14 cellular contexts compared by ENCODE assay signal in the genomic region with DNA sequence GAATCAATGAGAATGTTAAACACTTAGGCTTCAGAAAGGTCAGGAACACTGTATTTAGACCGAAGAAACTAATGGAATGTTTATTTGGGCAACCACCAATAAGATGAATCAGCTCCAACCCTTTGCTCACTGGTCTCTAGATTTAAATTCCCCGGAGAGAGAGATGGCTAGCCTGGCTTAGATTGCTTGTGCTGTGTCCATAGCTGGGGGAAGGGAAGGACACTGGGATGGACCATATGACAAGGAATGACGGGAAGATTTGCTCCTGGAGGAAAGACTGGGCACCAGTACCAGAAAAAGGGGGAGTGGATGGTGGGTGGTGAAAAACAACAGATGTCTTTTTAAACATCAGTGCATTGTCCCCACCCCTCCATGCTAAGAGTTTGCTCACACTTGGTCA.
DNase-seq lines count a peak whose midpoint lies in the region; TF ChIP-seq lines count a peak whose summit lies in the region.
"Had no signal": no experiment of that assay in that cellular context is flagged by ENCODE, and none has a peak within 500 bp of the region (broad histone marks: within the 10 kb centered on the region; RNA-seq: fewer than 3 reads in every experiment).

No MANE protein-coding gene starts in this region.

- H3K9me3 Mint-ChIP-seq in activated T-helper 1 cell treated with anti-CD3 and anti-CD28 coated beads, Interleukin-12 subunit alpha, Interleukin-12 subunit beta, Interleukin-2, Interleukin-4 antibody, amounts not matched to agents 30 ng/mL and 10 ng/mL and 1 ng/mL, durations not matched to agents 14 hours and 24 hours and 36 hours, result no peaks in the 10 kb centered on the region
- H3K9me3 Mint-ChIP-seq: activated T-cell treated with anti-CD3 and anti-CD28 coated beads, Interleukin-2, amount 50 U/mL, for 4 hours had no signal

- no peak overlapping the region for H3K4me3 Mint-ChIP-seq in activated T-helper 1 cell treated with anti-CD3 and anti-CD28 coated beads, Interleukin-12 subunit alpha, Interleukin-12 subunit beta, Interleukin-2, Interleukin-4 antibody, amounts not matched to agents 30 ng/mL and 10 ng/mL and 1 ng/mL, durations not matched to agents 14 hours and 24 hours and 36 hours
- H3K4me3 Mint-ChIP-seq: activated T-cell treated with anti-CD3 and anti-CD28 coated beads, Interleukin-2, amount 50 U/mL, for 4 hours; CD4-positive, CD25-positive, alpha-beta regulatory T cell had no signal

- no peak overlapping the region for H3K27ac Mint-ChIP-seq in activated T-helper 1 cell treated with anti-CD3 and anti-CD28 coated beads, Interleukin-12 subunit alpha, Interleukin-12 subunit beta, Interleukin-2, Interleukin-4 antibody, amounts not matched to agents 30 ng/mL and 10 ng/mL and 1 ng/mL, durations not matched to agents 14 hours and 24 hours and 36 hours
- H3K27ac Mint-ChIP-seq: CD4-positive, CD25-positive, alpha-beta regulatory T cell had no signal

- H2BK120ac ChIP-seq in mesendoderm (ENCODE audit: low read depth, low read length), result no peak overlapping the region

- H3K79me1 ChIP-seq in mesendoderm (ENCODE audit: low read length), result no peaks in the 10 kb centered on the region

- no peaks in the 10 kb centered on the region for H3K4me1 Mint-ChIP-seq in activated T-helper 1 cell treated with anti-CD3 and anti-CD28 coated beads, Interleukin-12 subunit alpha, Interleukin-12 subunit beta, Interleukin-2, Interleukin-4 antibody, amounts not matched to agents 30 ng/mL and 10 ng/mL and 1 ng/mL, durations not matched to agents 14 hours and 24 hours and 36 hours (ENCODE audit: low read depth)
- H3K4me1 Mint-ChIP-seq: CD4-positive, CD25-positive, alpha-beta regulatory T cell had no signal

- H3K23ac ChIP-seq in mesendoderm (ENCODE audit: low read length), result no peak overlapping the region

- intact Hi-C loops in activated T-helper 1 cell treated with anti-CD3 and anti-CD28 coated beads, Interleukin-12 subunit alpha, Interleukin-12 subunit beta, Interleukin-2, Interleukin-4 antibody, amounts not matched to agents 30 ng/mL and 10 ng/mL and 1 ng/mL, durations not matched to agents 14 hours and 24 hours and 36 hours (cut with micrococcal nuclease), result no loop called here

- no peak overlapping the region for H3K27ac ChIP-seq in mesendoderm (ENCODE audit: low read depth, low read length)
- H3K27ac ChIP-seq: ascending aorta had no signal

- no peaks in the 10 kb centered on the region for H3K27me3 ChIP-seq in mesendoderm (ENCODE audit: insufficient read depth, low read length, poor library complexity)
- H3K27me3 ChIP-seq in H7 (ENCODE audit: control insufficient read depth, insufficient read depth, low read length), result no peaks in the 10 kb centered on the region
- H3K27me3 ChIP-seq: ascending aorta had no signal

- no peak overlapping the region for H2BK15ac ChIP-seq in mesendoderm (replicated peaks; ENCODE audit: low read depth)

- no peak overlapping the region for H4K5ac ChIP-seq in mesendoderm (ENCODE audit: low read length)

- H3K4me1 ChIP-seq in mesendoderm (ENCODE audit: control insufficient read depth, low read depth, low read length), result no peaks in the 10 kb centered on the region

- H3K79me2 ChIP-seq in mesendoderm (ENCODE audit: control insufficient read depth, insufficient read depth, low read length), result no peaks in the 10 kb centered on the region

- H3K27me3 Mint-ChIP-seq in activated T-helper 1 cell treated with anti-CD3 and anti-CD28 coated beads, Interleukin-12 subunit alpha, Interleukin-12 subunit beta, Interleukin-2, Interleukin-4 antibody, amounts not matched to agents 30 ng/mL and 10 ng/mL and 1 ng/mL, durations not matched to agents 14 hours and 24 hours and 36 hours (ENCODE audit: insufficient read depth), result peaks cover 1% of the 10 kb centered on the region
- H3K27me3 Mint-ChIP-seq: CD4-positive, CD25-positive, alpha-beta regulatory T cell had no signal

- H3K36me3 ChIP-seq in mesendoderm (ENCODE audit: control insufficient read depth, insufficient read depth, low read length), result no peaks in the 10 kb centered on the region
- no peaks in the 10 kb centered on the region for H3K36me3 ChIP-seq in H7 (replicated peaks; ENCODE audit: control insufficient read depth, insufficient read depth, low read length)
- H3K36me3 ChIP-seq: ascending aorta had no signal

- H3K36me3 Mint-ChIP-seq in activated T-helper 1 cell treated with anti-CD3 and anti-CD28 coated beads, Interleukin-12 subunit alpha, Interleukin-12 subunit beta, Interleukin-2, Interleukin-4 antibody, amounts not matched to agents 30 ng/mL and 10 ng/mL and 1 ng/mL, durations not matched to agents 14 hours and 24 hours and 36 hours (ENCODE audit: low read depth), result no peaks in the 10 kb centered on the region
- H3K36me3 Mint-ChIP-seq: CD4-positive, CD25-positive, alpha-beta regulatory T cell had no signal

- H3K4me3 ChIP-seq in AG10803 (ENCODE audit: low read length) (no peak overlapping the region), mesendoderm (ENCODE audit: low read length) (no peak overlapping the region), H7 (ENCODE audit: insufficient read depth, low read depth, low read length) (no peak overlapping the region)
- H3K4me3 ChIP-seq: ascending aorta had no signal

- peak; percentile 83 for DNase-seq in AG10803 (ENCODE audit: low read depth)
- DNase-seq in HS-5 (ENCODE audit: low read depth), result peak; percentile 44
- DNase-seq in dedifferentiated amniotic fluid mesenchymal stem cell (ENCODE audit: extremely low spot score), result peak; percentile 77
- DNase-seq in mesendoderm, result no peak
- no peak for DNase-seq in activated effector memory CD4-positive, alpha-beta T cell treated with Interleukin-2 at 50 U/mL for 16 hours
- no peak for DNase-seq in C1 segment of cervical spinal cord (lab: John Stamatoyannopoulos, UW)
- DNase-seq in activated T-helper 1 cell treated with anti-CD3 and anti-CD28 coated beads, Interleukin-12 subunit alpha, Interleukin-12 subunit beta, Interleukin-2, Interleukin-4 antibody, amounts not matched to agents 30 ng/mL and 10 ng/mL and 1 ng/mL, durations not matched to agents 14 hours and 24 hours and 36 hours (ENCODE audit: low spot score), result no peak
- DNase-seq in H7, result no peak
- DNase-seq: activated CD4-positive, CD25-positive, alpha-beta regulatory T cell treated with anti-CD3 and anti-CD28 coated beads, Interleukin-2, amount 50 U/mL, for 72 hours; activated T-cell treated with anti-CD3 and anti-CD28 coated beads, Interleukin-2, amount 50 U/mL, for 4 hours; CD4-positive, CD25-positive, alpha-beta regulatory T cell; NCI-H2171 treated with DMSO at 0.1 percent for 48 hours; SW 1271 had no signal

- no peak overlapping the region for H3K4me2 ChIP-seq in mesendoderm (ENCODE audit: low read length)

- H3K56ac ChIP-seq in mesendoderm (ENCODE audit: low read length), result no peak overlapping the region

- no peak overlapping the region for H3K18ac ChIP-seq in mesendoderm (ENCODE audit: low read length)

- H2AK5ac ChIP-seq in mesendoderm (ENCODE audit: low read length), result no peak overlapping the region

- H4K8ac ChIP-seq in mesendoderm (ENCODE audit: low read depth, low read length), result peak overlapping the region; percentile 65

- no CpG with 5 or more reads among the region's 3 CpGs for WGBS in mesendoderm (ENCODE audit: extremely low coverage, insufficient coverage, low lambda C conversion rate)

- TF ChIP-seq CTCF in AG10803 (conservative IDR thresholded peaks at IDR 0.05; ENCODE audit: low read length), result no peak

- no peak overlapping the region for H3K9ac ChIP-seq in mesendoderm (ENCODE audit: low read length)

- H3K4ac ChIP-seq in mesendoderm (ENCODE audit: low read depth, low read length), result no peak overlapping the region

- H2BK5ac ChIP-seq in mesendoderm (ENCODE audit: low read length), result no peak overlapping the region

Comparison
In these comparisons a context has a peak if more than half of its experiments do, and no peak if none do; other contexts are left out.
1. DNase-seq: peak in AG10803 (single experiment), HS-5 (single experiment) and dedifferentiated amniotic fluid mesenchymal stem cell (single experiment); none in mesendoderm (single experiment), activated effector memory CD4-positive, alpha-beta T cell treated with Interleukin-2 at 50 U/mL for 16 hours (single experiment), C1 segment of cervical spinal cord (0 of 14), activated T-helper 1 cell treated with anti-CD3 and anti-CD28 coated beads, Interleukin-12 subunit alpha, Interleukin-12 subunit beta, Interleukin-2, Interleukin-4 antibody, amounts not matched to agents 30 ng/mL and 10 ng/mL and 1 ng/mL, durations not matched to agents 14 hours and 24 hours and 36 hours (single experiment) and H7 (single experiment).